In the genomic region with DNA sequence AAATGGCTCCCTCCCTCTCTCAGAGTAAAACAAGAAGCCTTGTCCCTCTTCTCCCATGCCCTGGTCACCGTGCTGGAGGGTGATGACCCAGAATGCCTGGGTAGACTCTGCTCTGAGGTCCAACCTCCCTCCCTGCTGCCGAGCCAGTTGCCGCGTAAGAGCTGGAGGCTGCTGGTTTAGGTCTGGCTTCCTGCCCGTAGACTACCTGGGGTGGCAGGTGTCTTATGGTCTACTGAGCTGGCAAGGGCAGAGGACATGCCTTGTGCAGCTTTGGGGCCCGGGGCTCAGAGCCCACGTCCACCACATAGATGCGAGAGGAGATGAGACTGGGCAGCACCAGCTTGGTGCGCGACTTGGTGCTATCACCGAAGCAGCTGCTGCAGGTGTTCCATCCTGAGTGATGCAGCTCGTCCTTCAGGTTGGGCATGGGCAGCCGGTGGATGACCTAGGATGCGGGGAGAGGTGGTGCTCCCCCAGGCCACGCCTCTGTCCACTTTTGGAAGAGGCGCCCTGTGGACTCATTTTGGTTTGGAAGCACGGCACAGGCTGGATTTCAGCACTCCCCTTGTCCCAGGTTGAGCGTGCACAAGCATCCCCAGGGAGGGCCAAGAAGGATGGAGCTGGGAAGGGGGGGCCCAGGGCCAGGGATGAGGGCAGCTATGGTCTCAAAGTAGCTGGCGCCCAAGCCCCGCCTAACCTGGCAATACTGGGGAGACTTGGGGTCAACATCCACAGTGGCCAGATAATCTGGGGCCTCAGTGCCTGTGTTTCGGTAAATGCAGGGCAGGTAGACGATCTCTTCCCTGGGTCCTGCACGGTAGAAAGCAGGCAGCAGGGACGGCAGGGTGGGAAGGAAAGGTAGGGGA, we compare ENCODE assay signal across 19 cellular contexts. TPM values are rescaled to one million over a fixed set of nuclear protein-coding genes. Genes with fewer than 3 reads are reported as not detected.
DNase-seq lines count a peak whose midpoint lies in the region; ATAC-seq, FAIRE-seq and TF ChIP-seq lines count a peak whose summit lies in the region.
"Had no signal": no experiment of that assay in that cellular context is flagged by ENCODE, and none has a peak within 500 bp of the region (broad histone marks: within the 10 kb centered on the region; RNA-seq: fewer than 3 reads in every experiment).

No MANE protein-coding gene starts in this region.

- H3K36me3 ChIP-seq in breast epithelium (no peaks in the 10 kb centered on the region), kidney (ENCODE audit: control insufficient read depth in 1 of 2, insufficient read depth in 2 of 2, low read length in 2 of 2) (peaks cover 13 to 26% of the 10 kb centered on the region in 2 donors), tibial artery (peaks cover 25 to 43% (median 37%) of the 10 kb centered on the region in 3 donors), GM23338 (ENCODE audit: insufficient read depth) (no peaks in the 10 kb centered on the region)
- H3K36me3 ChIP-seq: prostate gland had no signal

- H3K27me3 Mint-ChIP-seq in MCF 10A (ENCODE audit: insufficient read depth, unreplicated experiment): no peaks in the 10 kb centered on the region
- H3K27me3 Mint-ChIP-seq in GM23338 (ENCODE audit: insufficient read depth, low read depth, poor library complexity): peaks cover 14% of the 10 kb centered on the region
- H3K27me3 Mint-ChIP-seq in CD14-positive monocyte (ENCODE audit: low read depth in 3 of 3): peaks cover 0 to 3% (median 1%) of the 10 kb centered on the region in 3 donors
- H3K27me3 Mint-ChIP-seq: activated CD4-positive, alpha-beta T cell treated with anti-CD3 and anti-CD28 coated beads, Interleukin-2, amount 10 ng/mL, durations not matched to agents 24 days and 14 days; natural killer cell treated with Interleukin-12 subunit alpha and Interleukin-12 subunit beta and Interleukin-15 and Interleukin-18, amount 100 ng/mL, for 72 hours had no signal

- no peak for FAIRE-seq in kidney (lab: Jason Lieb, UNC)
- FAIRE-seq: islet of Langerhans, TTC549 had no signal

- H3K27ac ChIP-seq in breast epithelium (peak overlapping the region; percentile 57 to 73), kidney (ENCODE audit: low read depth in 2 of 2, low read length in 2 of 2) (peak overlapping the region in 1 of 2 donors; percentile 68), tibial artery (peak overlapping the region; percentile 71 to 88), GM23338 (ENCODE audit: low read depth) (no peak overlapping the region)
- H3K27ac ChIP-seq: prostate gland had no signal

- TF ChIP-seq POLR2A in breast epithelium (IDR thresholded peaks at IDR 0.05): no peak

- H3K36me3 Mint-ChIP-seq in MCF 10A (ENCODE audit: insufficient read depth, unreplicated experiment): peaks cover 11% of the 10 kb centered on the region
- peaks cover 15% of the 10 kb centered on the region for H3K36me3 Mint-ChIP-seq in GM23338 (ENCODE audit: low read depth)
- no peaks in the 10 kb centered on the region for H3K36me3 Mint-ChIP-seq in CD14-positive monocyte
- H3K36me3 Mint-ChIP-seq: CD4-positive, alpha-beta memory T cell; natural killer cell treated with Interleukin-12 subunit alpha and Interleukin-12 subunit beta and Interleukin-15 and Interleukin-18, amount 100 ng/mL, for 72 hours had no signal

- POLR2A ChIA-PET in MCF 10A (lab: Yijun Ruan, JAX): interaction anchor here (0.6 to 4.5 kb wide), 8 partner anchors 10 to 74 kb away, joined by 3 to 60 read pairs (median 4); a partner anchor contains a TSS

- H3K4me3 ChIP-seq in breast epithelium (no peak overlapping the region), kidney (ENCODE audit: low read length in 2 of 2) (no peak overlapping the region), tibial artery (no peak overlapping the region), GM23338 (no peak overlapping the region)
- H3K4me3 ChIP-seq: prostate gland had no signal

- H2AFZ ChIP-seq in GM23338: no peak overlapping the region

- TF ChIP-seq CTCF in breast epithelium (IDR thresholded peaks at IDR 0.05): no peak
- no peak for TF ChIP-seq CTCF in MCF 10A (IDR thresholded peaks at IDR 0.05; ENCODE audit: unreplicated experiment)
- no peak for TF ChIP-seq CTCF in kidney (IDR thresholded peaks at IDR 0.05; ENCODE audit: borderline replicate concordance, extremely low read depth, insufficient read depth)
- no peak for TF ChIP-seq CTCF in tibial artery (IDR thresholded peaks at IDR 0.05)
- no peak for TF ChIP-seq CTCF in GM23338 (conservative IDR thresholded peaks at IDR 0.05; ENCODE audit: low read depth in 2 of 2)
- TF ChIP-seq CTCF in CD14-positive monocyte (IDR thresholded peaks at IDR 0.05): no peak

- no peak for ATAC-seq in GM23338
- ATAC-seq: natural killer cell treated with Interleukin-12 subunit alpha and Interleukin-12 subunit beta and Interleukin-15 and Interleukin-18, amount 100 ng/mL, for 72 hours had no signal

- H3K9me3 ChIP-seq in breast epithelium (no peaks in the 10 kb centered on the region), kidney (ENCODE audit: control insufficient read depth in 1 of 2, low read length in 2 of 2) (no peaks in the 10 kb centered on the region), tibial artery (no peaks in the 10 kb centered on the region)
- H3K9me3 ChIP-seq: prostate gland had no signal

- H3K9me2 ChIP-seq in GM23338 (ENCODE audit: insufficient read depth): no peaks in the 10 kb centered on the region

- no peaks in the 10 kb centered on the region for H3K79me2 ChIP-seq in GM23338 (replicated peaks; ENCODE audit: insufficient read depth)

- peak overlapping the region in 1 of 2 donors; percentile 21 for H3K9ac ChIP-seq in kidney (ENCODE audit: low read length in 2 of 2)

- no peaks in the 10 kb centered on the region for H4K20me1 ChIP-seq in GM23338 (replicated peaks; ENCODE audit: insufficient read depth)

- H3F3A ChIP-seq in GM23338 (replicated peaks; ENCODE audit: low read depth): no peaks in the 10 kb centered on the region

- H3K4me3 Mint-ChIP-seq in MCF 10A (ENCODE audit: unreplicated experiment) (no peak overlapping the region), GM23338 (no peak overlapping the region), CD14-positive monocyte (no peak overlapping the region)
- H3K4me3 Mint-ChIP-seq: activated CD4-positive, alpha-beta T cell treated with anti-CD3 and anti-CD28 coated beads, Interleukin-2, amount 10 ng/mL, durations not matched to agents 24 days and 14 days; CD4-positive, alpha-beta memory T cell; natural killer cell treated with Interleukin-12 subunit alpha and Interleukin-12 subunit beta and Interleukin-15 and Interleukin-18, amount 100 ng/mL, for 72 hours had no signal

- peaks cover 0 to 9% of the 10 kb centered on the region in 2 donors for H3K4me1 ChIP-seq in breast epithelium
- H3K4me1 ChIP-seq in kidney (ENCODE audit: control insufficient read depth in 1 of 2, insufficient read depth in 1 of 2, low read depth in 1 of 2, low read length in 2 of 2): peaks cover 45 to 48% of the 10 kb centered on the region in 2 donors
- peaks cover 0 to 60% (median 44%) of the 10 kb centered on the region in 4 donors for H3K4me1 ChIP-seq in tibial artery
- peaks cover 16% of the 10 kb centered on the region for H3K4me1 ChIP-seq in GM23338 (ENCODE audit: insufficient read depth)

- H3K9me3 Mint-ChIP-seq in MCF 10A (ENCODE audit: unreplicated experiment): no peaks in the 10 kb centered on the region
- H3K9me3 Mint-ChIP-seq in GM23338: peaks cover 1% of the 10 kb centered on the region
- H3K9me3 Mint-ChIP-seq in CD14-positive monocyte: peaks cover 0 to 2% (median 0%) of the 10 kb centered on the region in 7 donors
- H3K9me3 Mint-ChIP-seq: CD4-positive, alpha-beta memory T cell; natural killer cell treated with Interleukin-12 subunit alpha and Interleukin-12 subunit beta and Interleukin-15 and Interleukin-18, amount 100 ng/mL, for 72 hours had no signal

- peaks cover 25% of the 10 kb centered on the region for H3K4me1 Mint-ChIP-seq in MCF 10A (ENCODE audit: insufficient read depth, unreplicated experiment)
- peaks cover 23% of the 10 kb centered on the region for H3K4me1 Mint-ChIP-seq in GM23338
- peaks cover 29% of the 10 kb centered on the region for H3K4me1 Mint-ChIP-seq in CD14-positive monocyte
- H3K4me1 Mint-ChIP-seq: CD4-positive, alpha-beta memory T cell had no signal

- no TSS peak for BruUV-seq in MCF 10A (replicated peaks; lab: Mats Ljungman, UMichigan)

- no peaks in the 10 kb centered on the region for H3K27me3 ChIP-seq in breast epithelium
- H3K27me3 ChIP-seq in tibial artery: no peaks in the 10 kb centered on the region
- H3K27me3 ChIP-seq in GM23338 (ENCODE audit: insufficient read depth): no peaks in the 10 kb centered on the region

- H3K27ac Mint-ChIP-seq in MCF 10A (ENCODE audit: low read depth, unreplicated experiment) (no peak overlapping the region), GM23338 (no peak overlapping the region), CD14-positive monocyte (peak overlapping the region in 1 of 7 donors; percentile 69)
- H3K27ac Mint-ChIP-seq: activated CD4-positive, alpha-beta T cell treated with anti-CD3 and anti-CD28 coated beads, Interleukin-2, amount 10 ng/mL, durations not matched to agents 24 days and 14 days; CD4-positive, alpha-beta memory T cell; natural killer cell treated with Interleukin-12 subunit alpha and Interleukin-12 subunit beta and Interleukin-15 and Interleukin-18, amount 100 ng/mL, for 72 hours had no signal

- CTCF ChIA-PET in MCF 10A (lab: Yijun Ruan, JAX): interaction anchor here (0.9 to 4.4 kb wide), 5 partner anchors 16 to 59 kb away, joined by 3 to 28 read pairs (median 5); no protein-coding TSS in a partner anchor

- no peak overlapping the region for H3K4me2 ChIP-seq in GM23338

- intact Hi-C loops in breast epithelium (cut with DNase I; ENCODE audit: low total_unique reads): no loop called here
- intact Hi-C loops in MCF 10A (cut with micrococcal nuclease): no loop called here
- intact Hi-C loops in kidney (cut with DNase I): no loop called here
- intact Hi-C loops in tibial artery (cut with DNase I; ENCODE audit: low total_unique reads): no loop called here
- intact Hi-C loops in CD14-positive monocyte (cut with micrococcal nuclease): no loop called here

- no peak for DNase-seq in breast epithelium (ENCODE audit: low spot score in 2 of 2)
- no peak for DNase-seq in MCF 10A (ENCODE audit: unreplicated experiment)
- peak; percentile 67 for DNase-seq in NCI-H510A (lab: John Stamatoyannopoulos, UW)
- peak; percentile 74 for DNase-seq in kidney
- no peak for DNase-seq in tibial artery
- no peak for DNase-seq in NOMO-1 treated with DMSO at 0.1 percent for 48 hours (lab: John Stamatoyannopoulos, UW; ENCODE audit: unreplicated experiment)
- DNase-seq in GM23338 (ENCODE audit: low spot score): no peak
- DNase-seq in CD14-positive monocyte (ENCODE audit: low spot score): no peak
- DNase-seq: ACHN; activated CD4-positive, alpha-beta T cell treated with anti-CD3 and anti-CD28 coated beads, Interleukin-2, amount 10 ng/mL, durations not matched to agents 24 days and 14 days; activated CD8-positive, alpha-beta memory T cell treated with anti-CD3 and anti-CD28 coated beads, Interleukin-2, amount 50 U/mL, for 4 hours; CD4-positive, alpha-beta memory T cell; cerebellar nuclear complex; GOT3; SW 1271 had no signal

RNA-seq across cellular contexts. Expression of a gene that starts 3.5 kb away (rescaled TPM):
- total RNA-seq in breast epithelium: 100 to 1,000 TPM in 2 of 3 donors, 10 to 100 TPM in 1; 63.6 to 148 (median 123) TPM
- 8.2 and 11.6 TPM in 2 replicates for total RNA-seq in MCF 10A (2022)
- 50.0 TPM for total RNA-seq in kidney
- 161 TPM for polyA plus RNA-seq in kidney (ENCODE audit: insufficient read depth, low read depth, low replicate concordance)
- 13.4 and 14.5 TPM in 2 replicates for total RNA-seq in GM23338 (2014; rRNA removed; shearing (Covaris generic))
- polyA plus RNA-seq in GM23338 (2016; fragmentation: Nextera tagmentation; extraction: Ambion mirVana): 10.7 and 12.3 TPM in 2 replicates
- under 1 TPM in 1 of 2 donors, not detected in 1; 0.61 TPM for polyA plus RNA-seq in CD14-positive monocyte
- total RNA-seq: activated CD4-positive, alpha-beta T cell treated with anti-CD3 and anti-CD28 coated beads, Interleukin-2, amount 10 ng/mL, durations not matched to agents 24 days and 14 days; CD4-positive, alpha-beta memory T cell; natural killer cell treated with Interleukin-12 subunit alpha and Interleukin-12 subunit beta and Interleukin-15 and Interleukin-18, amount 100 ng/mL, for 72 hours had no signal
- polyA plus RNA-seq: CD4-positive, alpha-beta memory T cell had no signal

RNA-seq across cellular contexts. Expression of a gene that starts 21.9 kb away (rescaled TPM):
- total RNA-seq in breast epithelium (10 to 100 TPM; 17.9 to 34.5 (median 25.9) TPM), MCF 10A (2022) (19.2 and 26.5 TPM in 2 replicates), kidney (46.6 TPM)
- polyA plus RNA-seq in kidney (ENCODE audit: insufficient read depth, low read depth, low replicate concordance) (17.9 TPM), GM23338 (2016; fragmentation: Nextera tagmentation; extraction: Ambion mirVana) (13.0 and 13.3 TPM in 2 replicates), CD14-positive monocyte (10 to 100 TPM; 39.3 to 43.5 TPM)
- 44.5 and 48.5 TPM in 2 replicates for total RNA-seq in GM23338 (2014; rRNA removed; shearing (Covaris generic))

RNA-seq across cellular contexts. Expression of a gene that starts 30.4 kb away (rescaled TPM):
- total RNA-seq in breast epithelium (100 to 1,000 TPM; 234 to 270 (median 254) TPM), MCF 10A (2022) (281 and 320 TPM in 2 replicates), kidney (212 TPM)
- polyA plus RNA-seq in kidney (ENCODE audit: insufficient read depth, low read depth, low replicate concordance) (436 TPM), GM23338 (2016; fragmentation: Nextera tagmentation; extraction: Ambion mirVana) (417 and 443 TPM in 2 replicates), CD14-positive monocyte (10 to 100 TPM; 69.6 to 85.6 TPM)
- total RNA-seq in GM23338 (2014; rRNA removed; shearing (Covaris generic)): 348 and 352 TPM in 2 replicates

RNA-seq across cellular contexts. Expression of a gene that starts 41.8 kb away (rescaled TPM):
- total RNA-seq in breast epithelium: 10 to 100 TPM; 59.2 to 91.8 (median 69.8) TPM
- 75.3 and 90.1 TPM in 2 replicates for total RNA-seq in MCF 10A (2022)
- total RNA-seq in kidney: 60.9 TPM
- 43.5 TPM for polyA plus RNA-seq in kidney (ENCODE audit: insufficient read depth, low read depth, low replicate concordance)
- total RNA-seq in GM23338 (2014; rRNA removed; shearing (Covaris generic)): 19.1 and 25.5 TPM in 2 replicates
- 12.3 and 15.3 TPM in 2 replicates for polyA plus RNA-seq in GM23338 (2016; fragmentation: Nextera tagmentation; extraction: Ambion mirVana)
- 10 to 100 TPM; 37.8 to 50.3 TPM for polyA plus RNA-seq in CD14-positive monocyte

Comparison
In these comparisons a context has a peak if more than half of its experiments do, and no peak if none do; other contexts are left out.
1. DNase-seq: peak in NCI-H510A (single experiment) and kidney (single experiment); none in breast epithelium (0 of 2), MCF 10A (single experiment), tibial artery (0 of 2), NOMO-1 treated with DMSO at 0.1 percent for 48 hours (single experiment), GM23338 (single experiment) and CD14-positive monocyte (single experiment).